17 cellular contexts compared by ENCODE assay signal in genomic region chr6:7529141-7529540, GRCh38. TPM values are rescaled to one million over a fixed set of nuclear protein-coding genes. Genes with fewer than 3 reads are reported as not detected.
DNase-seq lines count a peak whose midpoint lies in the region; ATAC-seq and TF ChIP-seq lines count a peak whose summit lies in the region.
"Had no signal": no experiment of that assay in that cellular context is flagged by ENCODE, and none has a peak within 500 bp of the region (broad histone marks: within the 10 kb centered on the region; RNA-seq: fewer than 3 reads in every experiment).

No MANE protein-coding gene starts in this region.

- no peak for TF ChIP-seq CTCF in progenitor cell of endocrine pancreas (IDR thresholded peaks at IDR 0.05; ENCODE audit: unreplicated experiment)
- no peak for TF ChIP-seq CTCF in Caco-2 (IDR thresholded peaks at IDR 0.05; ENCODE audit: insufficient read depth in 1 of 2, low read depth in 1 of 2, low read length in 1 of 2, severe bottlenecking in 1 of 2, unreplicated experiment in 1 of 2)

- H3K4me1 ChIP-seq in Caco-2 = peaks cover 10% of the 10 kb centered on the region
- H3K4me1 ChIP-seq: SJCRH30 had no signal

- ATAC-seq in GM19351 (IDR thresholded peaks at IDR 0.05; ENCODE audit: unreplicated experiment) (no peak), GM18870 (IDR thresholded peaks at IDR 0.05; ENCODE audit: unreplicated experiment) (no peak), GM21360 (IDR thresholded peaks at IDR 0.05; ENCODE audit: unreplicated experiment) (no peak)
- ATAC-seq: PC-3 had no signal

- DNase-seq in EH (ENCODE audit: low read depth) = peak; percentile 34
- DNase-seq in NCI-H82 treated with DMSO at 0.1 percent for 48 hours (lab: John Stamatoyannopoulos, UW; ENCODE audit: unreplicated experiment) = peak; percentile 30
- peak; percentile 71 for DNase-seq in kidney glomerular epithelial cell (lab: John Stamatoyannopoulos, UW)
- no peak for DNase-seq in progenitor cell of endocrine pancreas (ENCODE audit: low spot score, unreplicated experiment)
- no peak for DNase-seq in Caco-2
- DNase-seq: COR-L47, Kasumi-1, NCI-H1105 treated with DMSO at 0.1 percent for 48 hours, NCI-H1694 treated with DMSO at 0.1 percent for 48 hours, NCI-H226, NCI-H526 treated with DMSO at 0.1 percent for 48 hours, PC-3, SJCRH30 had no signal

- H3K27ac Mint-ChIP-seq in progenitor cell of endocrine pancreas = peak overlapping the region; percentile 7
- no peak overlapping the region for H3K27ac Mint-ChIP-seq in Caco-2 (ENCODE audit: unreplicated experiment)
- H3K27ac Mint-ChIP-seq: IgD-negative memory B cell had no signal

- H3K9me3 ChIP-seq in Caco-2 = no peaks in the 10 kb centered on the region
- H3K9me3 ChIP-seq: SJCRH30 had no signal

- BruUV-seq in Caco-2 (replicated peaks; lab: Mats Ljungman, UMichigan) = no TSS peak

- H3K36me3 ChIP-seq in Caco-2 (ENCODE audit: control insufficient read depth, insufficient read depth, low read length) = no peaks in the 10 kb centered on the region
- H3K36me3 ChIP-seq: SJCRH30 had no signal

- H3K27me3 Mint-ChIP-seq in progenitor cell of endocrine pancreas (no peaks in the 10 kb centered on the region), Caco-2 (ENCODE audit: insufficient read depth, unreplicated experiment) (no peaks in the 10 kb centered on the region)

- no peaks in the 10 kb centered on the region for H3K27me3 ChIP-seq in Caco-2 (replicated peaks; ENCODE audit: control insufficient read depth, insufficient read depth, low read length)
- H3K27me3 ChIP-seq: SJCRH30 had no signal

- H3K4me1 Mint-ChIP-seq in progenitor cell of endocrine pancreas (ENCODE audit: low read depth) (peaks cover 26% of the 10 kb centered on the region), Caco-2 (ENCODE audit: low read depth, unreplicated experiment) (no peaks in the 10 kb centered on the region)
- H3K4me1 Mint-ChIP-seq: IgD-negative memory B cell had no signal

- CTCF ChIA-PET in Caco-2 (lab: Charles Lee) = no interaction called here

- H3K9me3 Mint-ChIP-seq in progenitor cell of endocrine pancreas (ENCODE audit: low read depth) = no peaks in the 10 kb centered on the region
- H3K9me3 Mint-ChIP-seq in Caco-2 (ENCODE audit: unreplicated experiment) = no peaks in the 10 kb centered on the region
- H3K9me3 Mint-ChIP-seq: IgD-negative memory B cell had no signal

- H3K36me3 Mint-ChIP-seq in progenitor cell of endocrine pancreas (ENCODE audit: insufficient read depth) = no peaks in the 10 kb centered on the region
- no peaks in the 10 kb centered on the region for H3K36me3 Mint-ChIP-seq in Caco-2 (ENCODE audit: insufficient read depth, unreplicated experiment)

- no peak overlapping the region for H3K4me3 ChIP-seq in Caco-2 (ENCODE audit: low read depth, low read length)
- H3K4me3 ChIP-seq: SJCRH30 had no signal

- intact Hi-C loops in Caco-2 (cut with micrococcal nuclease; ENCODE audit: unreplicated experiment) = no loop called here

- POLR2A ChIA-PET in Caco-2 (lab: Charles Lee) = no interaction called here

- H3K4me3 Mint-ChIP-seq in progenitor cell of endocrine pancreas (ENCODE audit: low read depth) = no peak overlapping the region
- no peak overlapping the region for H3K4me3 Mint-ChIP-seq in Caco-2 (ENCODE audit: unreplicated experiment)
- H3K4me3 Mint-ChIP-seq: IgD-negative memory B cell had no signal

RNA-seq across cellular contexts. Expression of gene DSP, which starts 12.3 kb away (rescaled TPM):
- total RNA-seq in progenitor cell of endocrine pancreas = 365 and 366 TPM in 2 replicates
- total RNA-seq in Caco-2 (2022) = 191 and 193 TPM in 2 replicates
- total RNA-seq: SJCRH30 had no signal

Comparison
In these comparisons a context has a peak if more than half of its experiments do, and no peak if none do; other contexts are left out.
1. DNase-seq: peak in EH (single experiment), NCI-H82 treated with DMSO at 0.1 percent for 48 hours (single experiment) and kidney glomerular epithelial cell (single experiment); none in progenitor cell of endocrine pancreas (single experiment) and Caco-2 (0 of 2).